ENCODE assay signal across 15 cellular contexts in genomic region chr20:48586728-48587127, GRCh38.
"Had no signal": no experiment of that assay in that cellular context is flagged by ENCODE, and none has a peak within 500 bp of the region (broad histone marks: within the 10 kb centered on the region; RNA-seq: fewer than 3 reads in every experiment).

No MANE protein-coding gene starts in this region.

- H3K9me3 ChIP-seq: left ventricle myocardium inferior, ovary, spleen, tibial artery, vagina had no signal

- H3K27ac ChIP-seq: left ventricle myocardium inferior, ovary, spleen, tibial artery, vagina had no signal

- H3K36me3 ChIP-seq: left ventricle myocardium inferior, ovary, spleen, tibial artery, vagina had no signal

- H3K4me1 ChIP-seq: spleen, tibial artery, vagina had no signal

- H3K4me3 ChIP-seq: left ventricle myocardium inferior, ovary, spleen, tibial artery, vagina had no signal

- H3K27me3 ChIP-seq: ovary, vagina had no signal

- ATAC-seq: activated CD4-positive, alpha-beta T cell treated with anti-CD3 and anti-CD28 coated beads for 36 hours; activated naive CD8-positive, alpha-beta T cell treated with anti-CD3 and anti-CD28 coated beads, Interleukin-2, amount 50 U/mL, for 24 hours; naive thymus-derived CD4-positive, alpha-beta T cell; stimulated activated naive B cell treated with anti-CD40 and anti-IgM and Interleukin-4, amounts not matched to agents 10 μg/mL and 1 μg/mL and 100 μg/mL, for 72 hours had no signal

- DNase-seq: activated CD4-positive, alpha-beta memory T cell treated with anti-CD3 and anti-CD28 coated beads for 36 hours; activated CD4-positive, alpha-beta T cell treated with anti-CD3 and anti-CD28 coated beads for 36 hours; activated naive CD4-positive, alpha-beta T cell treated with anti-CD3 and anti-CD28 coated beads for 36 hours; activated naive CD8-positive, alpha-beta T cell treated with anti-CD3 and anti-CD28 coated beads, Interleukin-2, amount 50 U/mL, for 24 hours; activated T-cell treated with anti-CD3 and anti-CD28 coated beads for 4 hours; anterior cingulate cortex; central memory CD4-positive, alpha-beta T cell; left ventricle myocardium inferior; mammary epithelial cell; naive thymus-derived CD4-positive, alpha-beta T cell; spleen; stimulated activated naive B cell treated with anti-CD40 and anti-IgM and Interleukin-4, amounts not matched to agents 10 μg/mL and 1 μg/mL and 100 μg/mL, for 72 hours had no signal
